Comparison of ENCODE assay signal across 10 cellular contexts in the genomic region with DNA sequence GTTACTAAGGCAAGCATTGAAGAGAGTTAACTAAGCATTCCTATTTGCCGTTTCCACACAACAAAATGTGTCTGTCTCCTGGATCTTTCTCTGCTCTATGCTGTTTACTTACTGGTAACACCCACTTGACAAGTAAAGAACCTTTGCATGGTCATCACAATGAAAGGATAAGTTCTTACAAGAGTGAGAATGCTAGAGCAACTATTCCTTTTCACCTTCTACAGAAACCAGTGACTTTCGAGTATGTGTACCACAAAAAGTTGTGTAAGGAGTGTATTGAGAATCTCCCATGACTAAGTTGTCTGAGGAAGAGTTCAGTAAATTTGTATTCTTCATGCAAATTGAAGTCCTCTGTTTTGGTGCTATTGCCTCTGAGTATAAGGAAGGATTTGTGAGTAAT. TPM values are rescaled to one million over a fixed set of nuclear protein-coding genes. Genes with fewer than 3 reads are reported as not detected.
DNase-seq lines count a peak whose midpoint lies in the region; ATAC-seq, FAIRE-seq and TF ChIP-seq lines count a peak whose summit lies in the region.
"Had no signal": no experiment of that assay in that cellular context is flagged by ENCODE, and none has a peak within 500 bp of the region (broad histone marks: within the 10 kb centered on the region; RNA-seq: fewer than 3 reads in every experiment).

No MANE protein-coding gene starts in this region.

- H3K36me3 Mint-ChIP-seq in neural progenitor cell, result peaks cover 11% of the 10 kb centered on the region

- H3K9me3 ChIP-seq in GM12878 (replicated peaks; ENCODE audit: control insufficient read depth, insufficient read depth, low read length) (no peaks in the 10 kb centered on the region), neural progenitor cell (ENCODE audit: low read depth) (no peaks in the 10 kb centered on the region)
- H3K9me3 ChIP-seq: BE2C had no signal

- RAD21 ChIA-PET in GM12878 (lab: Charles Lee; ENCODE audit: unreplicated experiment), result interaction anchor here (0.9 to 2.8 kb wide), 11 partner anchors 7 to 452 kb away, joined by 3 to 17 read pairs (median 4); a partner anchor contains a TSS

- H3K4me2 ChIP-seq in GM12878 (ENCODE audit: control insufficient read depth, insufficient read depth) (peak overlapping the region; percentile 32), neural progenitor cell (no peak overlapping the region)

- SMC1A ChIA-PET in GM12878 (lab: Charles Lee; ENCODE audit: uncharacterized antibody, unreplicated experiment), result interaction anchor here (0.7 to 6.2 kb wide), 21 partner anchors 8 to 489 kb away, joined by 3 to 72 read pairs (median 4); a partner anchor contains a TSS

- H3K27me3 Mint-ChIP-seq in neural progenitor cell (ENCODE audit: insufficient read depth, low read depth), result no peaks in the 10 kb centered on the region

- no peak overlapping the region for H2AFZ ChIP-seq in GM12878 (ENCODE audit: control insufficient read depth, low read depth, low read length)
- no peak overlapping the region for H2AFZ ChIP-seq in neural progenitor cell (replicated peaks)

- WGBS in GM12878 (ENCODE audit: insufficient coverage, insufficient replicate concordance, low lambda C conversion rate, missing lambda C conversion rate), result 41% methylated on average over 2 of the region's 2 CpGs

- in situ Hi-C loops in GM12878 (cut with MboI), result no loop called here

- no peak overlapping the region for H3K4me3 Mint-ChIP-seq in neural progenitor cell

- no peak for TF ChIP-seq POLR2A in GM12878 (IDR thresholded peaks at IDR 0.05; ENCODE audit: low read depth, low read length)
- TF ChIP-seq POLR2A in erythroblast (IDR thresholded peaks at IDR 0.05; ENCODE audit: low read length), result no peak

- TF ChIP-seq EP300 in GM12878 (IDR thresholded peaks at IDR 0.05; ENCODE audit: borderline replicate concordance in 1 of 2, control insufficient read depth in 1 of 2, low read depth in 2 of 2, low read length in 2 of 2), result no peak

- peak overlapping the region; percentile 26; the same call in 1 of the 2 replicates for H3K4me3 ChIP-seq in GM12878
- no peak overlapping the region for H3K4me3 ChIP-seq in neural progenitor cell

- FAIRE-seq in GM12878 (lab: Jason Lieb, UNC), result peak; percentile 64

- TF ChIP-seq CTCF in GM12878 (IDR thresholded peaks at IDR 0.05 in 2 of 3, conservative IDR thresholded peaks at IDR 0.05 in 1 of 3; ENCODE audit: control insufficient read depth in 2 of 3, extremely low read depth in 1 of 3, insufficient read depth in 1 of 3, low read depth in 3 of 3, low read length in 3 of 3) (no peak), neural progenitor cell (IDR thresholded peaks at IDR 0.05) (no peak)

- peaks cover 0 to 25% of the 10 kb centered on the region in 2 experiments; a peak in 2 of 4 replicates for H3K36me3 ChIP-seq in GM12878 (ENCODE audit: control insufficient read depth in 2 of 2, insufficient read depth in 2 of 2, low read length in 1 of 2)
- no peaks in the 10 kb centered on the region for H3K36me3 ChIP-seq in neural progenitor cell
- H3K36me3 ChIP-seq: BE2C had no signal

- TF ChIP-seq RAD21 in GM12878 (IDR thresholded peaks at IDR 0.05; ENCODE audit: insufficient read depth, low read depth, low read length), result no peak

- H3K79me2 ChIP-seq in GM12878 (ENCODE audit: control insufficient read depth, insufficient read depth, low read length), result peaks cover 100% of the 10 kb centered on the region
- H3K79me2 ChIP-seq in neural progenitor cell (ENCODE audit: low read depth), result peaks cover 30% of the 10 kb centered on the region

- H3K27ac ChIP-seq in GM12878 (ENCODE audit: control insufficient read depth, insufficient read depth), result peak overlapping the region; percentile 4; the same call in 1 of the 2 replicates
- H3K27ac ChIP-seq in neural progenitor cell, result no peak overlapping the region

- ATAC-seq in HG03066 (IDR thresholded peaks at IDR 0.05; ENCODE audit: low read depth, unreplicated experiment) (peak; percentile 30), GM12878 (peak; percentile 24), GM19035 (IDR thresholded peaks at IDR 0.05; ENCODE audit: unreplicated experiment) (no peak)

- peaks cover 35% of the 10 kb centered on the region for H3K4me1 Mint-ChIP-seq in neural progenitor cell

- no peaks in the 10 kb centered on the region for H3K9me3 Mint-ChIP-seq in neural progenitor cell

- H3K9ac ChIP-seq in GM12878 (ENCODE audit: control insufficient read depth, insufficient read depth, low read length), result no peak overlapping the region
- H3K9ac ChIP-seq in neural progenitor cell, result no peak overlapping the region

- BruUV-seq in GM12878 (replicated peaks; lab: Mats Ljungman, UMichigan), result no TSS peak

- POLR2A ChIA-PET in GM12878 (lab: Charles Lee), result interaction anchor here (1.1 kb wide), 1 partner anchor 10 kb away, joined by 4 read pairs; no protein-coding TSS in a partner anchor

- CTCF ChIA-PET in GM12878 (lab: Yijun Ruan, JAX), result interaction anchor here (0.7 to 1.8 kb wide), 7 partner anchors 9 to 517 kb away, joined by 3 to 10 read pairs (median 3); no protein-coding TSS in a partner anchor

- DNase-seq in NCI-H748 (lab: John Stamatoyannopoulos, UW; ENCODE audit: unreplicated experiment) (peak; percentile 40), NCI-H748 treated with DMSO at 0.1 percent for 48 hours (lab: John Stamatoyannopoulos, UW) (no peak), GM12878 (ENCODE audit: low read depth, low spot score) (no peak), neural progenitor cell (ENCODE audit: low spot score) (peak; percentile 5), erythroblast (lab: John Stamatoyannopoulos, UW) (no peak), cerebellar nuclear complex (lab: John Stamatoyannopoulos, UW) (no peak)
- DNase-seq: BE2C, caudate nucleus had no signal

- no peaks in the 10 kb centered on the region for H3K27me3 ChIP-seq in GM12878 (replicated peaks in 1 of 2; ENCODE audit: control insufficient read depth in 2 of 2, insufficient read depth in 2 of 2, low read length in 1 of 2)
- no peaks in the 10 kb centered on the region for H3K27me3 ChIP-seq in neural progenitor cell
- H3K27me3 ChIP-seq: BE2C had no signal

- intact Hi-C loops in GM12878 (cut with micrococcal nuclease; ENCODE audit: unreplicated experiment), result no loop called here

- no peak overlapping the region for H3K27ac Mint-ChIP-seq in neural progenitor cell

- H3K4me1 ChIP-seq in GM12878 (ENCODE audit: control insufficient read depth, insufficient read depth, low read length) (peaks cover 56% of the 10 kb centered on the region), neural progenitor cell (peaks cover 19% of the 10 kb centered on the region)

- no peaks in the 10 kb centered on the region for H3F3A ChIP-seq in neural progenitor cell (ENCODE audit: low read depth)

- H4K20me1 ChIP-seq in GM12878 (ENCODE audit: control insufficient read depth, insufficient read depth) (no peaks in the 10 kb centered on the region; the same call in 1 of the 2 replicates), neural progenitor cell (ENCODE audit: low read depth) (peaks cover 6% of the 10 kb centered on the region)

TF ChIP-seq in GM12878, 131 proteins besides CTCF, POLR2A, EP300 and RAD21 (continues in another document):
- TF ChIP-seq ZBED1 (IDR thresholded peaks at IDR 0.05; ENCODE audit: borderline replicate concordance) (no peak), ZSCAN29 (IDR thresholded peaks at IDR 0.05) (no peak), NFIC (IDR thresholded peaks at IDR 0.05; ENCODE audit: low read depth, low read length) (no peak), MYC (IDR thresholded peaks at IDR 0.05; ENCODE audit: insufficient read depth, insufficient read length, insufficient replicate concordance, low read length, severe bottlenecking) (no peak)
- TF ChIP-seq, protein P1, sequence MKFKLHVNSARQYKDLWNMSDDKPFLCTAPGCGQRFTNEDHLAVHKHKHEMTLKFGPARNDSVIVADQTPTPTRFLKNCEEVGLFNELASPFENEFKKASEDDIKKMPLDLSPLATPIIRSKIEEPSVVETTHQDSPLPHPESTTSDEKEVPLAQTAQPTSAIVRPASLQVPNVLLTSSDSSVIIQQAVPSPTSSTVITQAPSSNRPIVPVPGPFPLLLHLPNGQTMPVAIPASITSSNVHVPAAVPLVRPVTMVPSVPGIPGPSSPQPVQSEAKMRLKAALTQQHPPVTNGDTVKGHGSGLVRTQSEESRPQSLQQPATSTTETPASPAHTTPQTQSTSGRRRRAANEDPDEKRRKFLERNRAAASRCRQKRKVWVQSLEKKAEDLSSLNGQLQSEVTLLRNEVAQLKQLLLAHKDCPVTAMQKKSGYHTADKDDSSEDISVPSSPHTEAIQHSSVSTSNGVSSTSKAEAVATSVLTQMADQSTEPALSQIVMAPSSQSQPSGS (IDR thresholded peaks at IDR 0.05; ENCODE audit: low read length), result no peak

RNA-seq across cellular contexts. Expression of a gene that starts 10.8 kb away (rescaled TPM):
- 60.0 and 68.9 TPM in 2 replicates for total RNA-seq in GM12878 (2013; cell fraction: nucleolus; rRNA removed)
- 17.8 and 23.4 TPM in 2 replicates for total RNA-seq in GM12878 (2014; rRNA removed)
- 21.5 TPM in 2 replicates for total RNA-seq in GM12878 (2014; rRNA removed; fragmentation: Illumina TruSeq; extraction: Trizol)
- total RNA-seq in GM12878 (2021), result 13.8 and 14.8 TPM in 2 replicates
- polyA plus RNA-seq in GM12878 (2011; ENCODE audit: low read depth), result 12.8 TPM
- polyA plus RNA-seq in GM12878 (2011; rRNA removed), result 13.5 and 17.2 TPM in 2 replicates
- 5.4 and 9.3 TPM in 2 replicates for polyA plus RNA-seq in GM12878 (2011; cell fraction: cytosol; rRNA removed)
- polyA plus RNA-seq in GM12878 (2011; cell fraction: nucleus; rRNA removed), result 12.0 and 17.3 TPM in 2 replicates
- polyA plus RNA-seq in GM12878 (2012), result 16.9 and 22.4 TPM in 2 replicates
- polyA plus RNA-seq in GM12878 (2014; fragmentation: Illumina TruSeq; extraction: Trizol), result 17.8 and 22.1 TPM in 2 replicates
- 1 to 10 TPM; 3.2 to 3.3 TPM for polyA plus RNA-seq in GM12878 (2014; fragmentation: Nextera tagmentation; extraction: Ambion mirVana)
- polyA plus RNA-seq in GM12878 (2014; rRNA removed), result 7.6 and 9.3 TPM in 2 replicates
- 1 to 10 TPM; 6.1 to 7.9 TPM for polyA plus RNA-seq in GM12878 (2016; fragmentation: Nextera tagmentation; extraction: Ambion mirVana)
- 17.3 and 21.8 TPM in 2 replicates for polyA minus RNA-seq in GM12878 (2011; rRNA and poly(A)+ RNA removed)
- 6.5 and 7.7 TPM in 2 replicates for polyA minus RNA-seq in GM12878 (2011; cell fraction: cytosol; rRNA and poly(A)+ RNA removed)
- polyA minus RNA-seq in GM12878 (2011; cell fraction: nucleus; rRNA and poly(A)+ RNA removed), result 41.8 and 42.7 TPM in 2 replicates
- total RNA-seq in neural progenitor cell (ENCODE audit: low replicate concordance), result 9.3 and 13.5 TPM in 2 replicates

Comparison
In these comparisons a context has a peak if more than half of its experiments do, and no peak if none do; other contexts are left out.
1. DNase-seq: peak in NCI-H748 (single experiment) and neural progenitor cell (single experiment); none in NCI-H748 treated with DMSO at 0.1 percent for 48 hours (single experiment), GM12878 (single experiment), erythroblast (0 of 2) and cerebellar nuclear complex (0 of 2).